Comparison of ENCODE assay signal across 19 cellular contexts in genomic region chr4:139587452-139587851, GRCh38.
"Had no signal": no experiment of that assay in that cellular context is flagged by ENCODE, and none has a peak within 500 bp of the region (broad histone marks: within the 10 kb centered on the region; RNA-seq: fewer than 3 reads in every experiment).

No MANE protein-coding gene starts in this region.

- H3K27ac ChIP-seq: ascending aorta, colonic mucosa, epithelial cell of prostate, neural progenitor cell, upper lobe of left lung had no signal

- ATAC-seq: activated CD8-positive, alpha-beta T cell treated with anti-CD3 and anti-CD28 coated beads, Interleukin-2, amount 10 ng/mL, durations not matched to agents 7 days and 5 days; left ventricle myocardium superior; naive thymus-derived CD8-positive, alpha-beta T cell; T-cell had no signal

- H3K4me3 ChIP-seq: ascending aorta, colonic mucosa, neural progenitor cell, upper lobe of left lung had no signal

- H3K9me3 ChIP-seq: ascending aorta, colonic mucosa, upper lobe of left lung had no signal

- H3K36me3 ChIP-seq: ascending aorta, colonic mucosa, neural progenitor cell, upper lobe of left lung had no signal

- H3K27me3 ChIP-seq: ascending aorta, colonic mucosa, neural progenitor cell, upper lobe of left lung had no signal

- DNase-seq: activated CD4-positive, alpha-beta T cell treated with anti-CD3 and anti-CD28 coated beads for 1 hour; activated CD4-positive, alpha-beta T cell treated with anti-CD3 and anti-CD28 coated beads, Interleukin-2, amount 50 U/mL, for 1 hour; activated CD8-positive, alpha-beta T cell treated with anti-CD3 and anti-CD28 coated beads, Interleukin-2, amount 10 ng/mL, durations not matched to agents 7 days and 5 days; activated gamma-delta T cell treated with Interleukin-2 at 50 U/mL for 16 hours; activated T-cell treated with anti-CD3 and anti-CD28 coated beads, Interleukin-2, amount 50 U/mL, for 1 hour; colonic mucosa; endodermal cell; hypothalamus; left ventricle myocardium superior; mammary epithelial cell; naive thymus-derived CD8-positive, alpha-beta T cell; retina; stimulated activated CD4-positive, alpha-beta T cell treated with anti-CD3 and anti-CD28 coated beads, Interleukin-4, amount 100 ng/mL, for 24 hours; stimulated activated naive CD4-positive, alpha-beta T cell treated with Interleukin-2 at 50 U/mL for 16 hours; T-cell; upper lobe of left lung had no signal

- H3K4me1 ChIP-seq: ascending aorta, colonic mucosa, neural progenitor cell, upper lobe of left lung had no signal
